In the genomic region with DNA sequence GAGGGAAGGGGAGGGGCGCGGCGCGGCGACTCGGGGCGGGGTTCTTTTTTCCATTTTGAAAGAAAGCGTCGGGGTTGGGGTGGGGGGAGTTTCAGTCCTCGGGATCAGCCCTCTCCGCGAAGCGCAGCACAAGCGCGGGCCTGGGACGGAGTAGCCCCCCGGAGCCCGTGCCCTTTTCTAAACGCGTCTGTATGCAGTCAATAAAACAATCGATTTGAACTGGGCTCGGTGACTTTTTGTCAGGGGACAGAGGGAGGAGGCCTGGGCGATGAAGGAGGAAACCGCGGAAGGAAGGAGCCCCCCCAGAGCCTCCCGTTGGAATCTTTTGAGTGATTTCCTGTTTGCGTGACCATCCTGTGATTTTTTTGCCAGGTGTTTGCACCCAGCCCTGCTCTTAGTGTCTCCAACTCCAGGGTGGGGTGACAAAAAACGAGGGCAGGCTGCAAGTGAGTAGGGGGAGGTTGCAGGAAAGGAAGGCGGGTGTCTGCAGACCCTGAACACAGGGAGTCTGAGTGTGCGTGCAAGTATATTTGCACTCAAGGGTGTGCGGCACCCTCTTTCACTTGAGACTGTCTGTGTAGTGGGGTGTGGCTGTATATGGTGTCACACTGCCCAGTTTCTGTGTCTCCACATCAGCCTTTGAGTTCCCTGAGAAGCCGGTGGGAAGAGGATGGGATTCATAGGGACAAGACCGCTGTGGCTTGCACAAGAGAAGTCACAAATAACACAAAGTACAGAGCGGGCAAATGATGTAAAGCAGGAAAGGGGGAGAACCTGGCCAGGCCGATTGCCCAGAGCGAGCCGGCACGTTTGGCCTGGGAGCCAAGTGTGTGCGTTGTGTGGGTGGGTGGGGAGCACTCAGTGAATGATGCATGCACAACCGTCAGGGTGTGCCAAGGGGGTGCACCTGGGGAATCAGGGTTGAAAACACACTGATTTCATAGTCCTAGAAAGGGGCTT, we compare ENCODE assay signal across 9 cellular contexts. TPM values are rescaled to one million over a fixed set of nuclear protein-coding genes. Genes with fewer than 3 reads are reported as not detected.
DNase-seq lines count a peak whose midpoint lies in the region; ATAC-seq and TF ChIP-seq lines count a peak whose summit lies in the region.
"Had no signal": no experiment of that assay in that cellular context is flagged by ENCODE, and none has a peak within 500 bp of the region (broad histone marks: within the 10 kb centered on the region; RNA-seq: fewer than 3 reads in every experiment).

No MANE protein-coding gene starts in this region.

- H4K5ac ChIP-seq in IMR-90 (ENCODE audit: low read depth, low read length) = no peak overlapping the region

- no peak overlapping the region; the same call in 1 of the 2 replicates for H3K23ac ChIP-seq in IMR-90 (ENCODE audit: low read depth, low read length)
- H3K23ac ChIP-seq in neuronal stem cell (ENCODE audit: low read depth, low read length, poor library complexity) = no peak overlapping the region

- in situ Hi-C loops in IMR-90 (cut with MboI; ENCODE audit: low sequenced_read_pairs) = no loop called here

- peak overlapping the region; percentile 66 for H3K4me3 ChIP-seq in BLaER1
- no peak overlapping the region; the same call in 1 of the 2 replicates for H3K4me3 ChIP-seq in IMR-90 (ENCODE audit: insufficient read depth, low read depth, low read length)
- H3K4me3 ChIP-seq in dorsolateral prefrontal cortex = peak overlapping the region in 52 of 59 donors; percentile 22 to 74 (median 56)
- H3K4me3 ChIP-seq in neuronal stem cell (ENCODE audit: low read length in 2 of 2) = peak overlapping the region; percentile 40 to 42

- peak overlapping the region; percentile 96 for H3K4me2 ChIP-seq in BLaER1
- peak overlapping the region; percentile 36; the same call in 1 of the 2 replicates for H3K4me2 ChIP-seq in IMR-90 (ENCODE audit: low read depth, low read length)
- H3K4me2 ChIP-seq in neuronal stem cell (ENCODE audit: insufficient read depth, low read length, poor library complexity, severe bottlenecking) = peak overlapping the region; percentile 45

- H3K36me3 ChIP-seq in BLaER1 (no peaks in the 10 kb centered on the region), IMR-90 (ENCODE audit: control insufficient read depth, insufficient read depth, low read length) (no peaks in the 10 kb centered on the region), neuronal stem cell (replicated peaks in 1 of 2; ENCODE audit: control insufficient read depth in 2 of 2, insufficient read depth in 2 of 2, low read length in 2 of 2) (no peaks in the 10 kb centered on the region)

- H2BK12ac ChIP-seq in neuronal stem cell (ENCODE audit: low read length) = no peak overlapping the region

- H3K18ac ChIP-seq in IMR-90 (ENCODE audit: low read depth, low read length) (no peak overlapping the region), neuronal stem cell (ENCODE audit: low read length) (peak overlapping the region; percentile 3)

- POLR2A ChIA-PET in IMR-90 (lab: Charles Lee; ENCODE audit: unreplicated experiment) = no interaction called here

- H2BK120ac ChIP-seq in IMR-90 (ENCODE audit: low read depth, low read length) (no peak overlapping the region), neuronal stem cell (ENCODE audit: low read depth, low read length) (peak overlapping the region; percentile 16)

- 28% methylated on average over 9 of the region's 40 CpGs; no CpG with 5 or more reads in 1 of the 2 experiments for WGBS in IMR-90 (ENCODE audit: extremely low coverage in 2 of 2, insufficient read length in 1 of 2), 2 experiments
- no CpG with 5 or more reads among the region's 40 CpGs for WGBS in neuronal stem cell (ENCODE audit: extremely low coverage in 2 of 2, insufficient read length in 2 of 2, insufficient replicate concordance in 1 of 2), 2 donors

- CTCF ChIA-PET in IMR-90 (lab: Yijun Ruan, JAX) = no interaction called here

- intact Hi-C loops in IMR-90 (cut with micrococcal nuclease) = no loop called here
- intact Hi-C loops in dorsolateral prefrontal cortex (cut with DNase I) = loop anchor here in 1 of 2 donors (10.0 kb wide), 1 partner anchor 162 kb away; no protein-coding TSS in a partner anchor

- no TSS peak for BruUV-seq in IMR-90 (replicated peaks; lab: Mats Ljungman, UMichigan)

- no peak for TF ChIP-seq POLR2A in IMR-90 (IDR thresholded peaks at IDR 0.05; ENCODE audit: low read depth, low read length)

- DNase-seq in IMR-90 (no peak), dorsolateral prefrontal cortex (no peak), neuronal stem cell (ENCODE audit: low spot score) (no peak), HUDEP-2 (lab: John Stamatoyannopoulos, UW; ENCODE audit: unreplicated experiment in 76 of 76) (no peak), NCI-H2196 (lab: John Stamatoyannopoulos, UW; ENCODE audit: unreplicated experiment) (no peak), GM03348 (ENCODE audit: low spot score) (no peak)

- TF ChIP-seq CTCF in IMR-90 (conservative IDR thresholded peaks at IDR 0.05; ENCODE audit: low read depth, low read length) (no peak), dorsolateral prefrontal cortex (IDR thresholded peaks at IDR 0.05 in 54 of 56, conservative IDR thresholded peaks at IDR 0.05 in 2 of 56; ENCODE audit: low read depth in 1 of 56, partially characterized antibody in 56 of 56) (no peak)

- H4K8ac ChIP-seq in IMR-90 (ENCODE audit: low read depth in 2 of 2, low read length in 2 of 2) = no peak overlapping the region
- no peak overlapping the region for H4K8ac ChIP-seq in neuronal stem cell (ENCODE audit: low read depth, low read length)

- H3K4ac ChIP-seq in IMR-90 (ENCODE audit: low read depth, low read length) (no peak overlapping the region), neuronal stem cell (ENCODE audit: low read length) (no peak overlapping the region)

- no peak overlapping the region for H2BK20ac ChIP-seq in IMR-90 (ENCODE audit: low read depth, low read length)

- no peak overlapping the region for H4K91ac ChIP-seq in IMR-90 (ENCODE audit: insufficient read depth, low read depth, low read length)
- H4K91ac ChIP-seq in neuronal stem cell (ENCODE audit: low read depth, low read length, poor library complexity) = no peak overlapping the region

- H3K9me3 ChIP-seq in BLaER1 = peaks cover 30% of the 10 kb centered on the region
- peaks cover 8% of the 10 kb centered on the region for H3K9me3 ChIP-seq in IMR-90 (ENCODE audit: control insufficient read depth, insufficient read depth, low read length)
- peaks cover 18 to 24% of the 10 kb centered on the region in 2 donors for H3K9me3 ChIP-seq in neuronal stem cell (replicated peaks in 1 of 2; ENCODE audit: control insufficient read depth in 2 of 2, insufficient read depth in 1 of 2, low read depth in 1 of 2, low read length in 2 of 2)

- TF ChIP-seq RAD21 in IMR-90 (IDR thresholded peaks at IDR 0.05; ENCODE audit: low read length) = no peak

- peak overlapping the region; percentile 65; the same call in 1 of the 2 replicates for H3K27ac ChIP-seq in BLaER1
- no peak overlapping the region for H3K27ac ChIP-seq in IMR-90 (ENCODE audit: insufficient read depth, low read length)
- peak overlapping the region in 29 of 59 donors; percentile 8 to 85 (median 46) for H3K27ac ChIP-seq in dorsolateral prefrontal cortex
- H3K27ac ChIP-seq in neuronal stem cell (replicated peaks; ENCODE audit: low read length) = no peak overlapping the region

- H3K79me1 ChIP-seq in IMR-90 (ENCODE audit: low read depth in 1 of 2, low read length in 2 of 2) (no peaks in the 10 kb centered on the region), neuronal stem cell (ENCODE audit: low read depth, low read length) (peaks cover 4% of the 10 kb centered on the region)

- H2BK15ac ChIP-seq in IMR-90 (ENCODE audit: low read depth, low read length) = no peak overlapping the region
- peak overlapping the region; percentile 12 for H2BK15ac ChIP-seq in neuronal stem cell (ENCODE audit: low read length)

- H4K20me1 ChIP-seq in BLaER1 (0 out of 2 replicates have a peak, but pooled peaks cover 5% of the 10 kb centered on the region), IMR-90 (ENCODE audit: insufficient read depth, low read length) (peaks cover 17% of the 10 kb centered on the region; the same call in 1 of the 2 replicates)

- peaks cover under 1% of the 10 kb centered on the region for H3K9me1 ChIP-seq in IMR-90 (ENCODE audit: insufficient read depth, low read length)

- no peak overlapping the region for H2AK5ac ChIP-seq in IMR-90 (ENCODE audit: low read depth, low read length)
- H2AK5ac ChIP-seq in neuronal stem cell (ENCODE audit: low read depth, low read length) = peak overlapping the region; percentile 50

- H3K27me3 ChIP-seq in BLaER1 = peaks cover 42% of the 10 kb centered on the region
- peaks cover 81% of the 10 kb centered on the region for H3K27me3 ChIP-seq in IMR-90 (ENCODE audit: control insufficient read depth, insufficient read depth, low read length)
- H3K27me3 ChIP-seq in dorsolateral prefrontal cortex = peaks cover 0 to 56% (median 34%) of the 10 kb centered on the region in 45 donors
- H3K27me3 ChIP-seq in neuronal stem cell (ENCODE audit: control insufficient read depth in 3 of 3, insufficient read depth in 3 of 3, low read depth in 1 of 3, low read length in 3 of 3) = peaks cover 28 to 49% (median 37%) of the 10 kb centered on the region in 3 experiments

- no peak overlapping the region for H3K56ac ChIP-seq in IMR-90 (ENCODE audit: extremely low read depth, insufficient read depth, low read length)

- H2AFZ ChIP-seq in IMR-90 (replicated peaks; ENCODE audit: low read length, poor library complexity) = peak overlapping the region; percentile 48
- peak overlapping the region; percentile 83 for H2AFZ ChIP-seq in neuronal stem cell (ENCODE audit: low read length)

- no peak for ATAC-seq in IMR-90 (ENCODE audit: low read depth)
- ATAC-seq in HG02884 (IDR thresholded peaks at IDR 0.05; ENCODE audit: unreplicated experiment) = no peak

- no peak overlapping the region for H2AK9ac ChIP-seq in IMR-90 (replicated peaks; ENCODE audit: low read depth, low read length, poor library complexity)

- no peak overlapping the region for H2BK5ac ChIP-seq in IMR-90 (ENCODE audit: low read depth, low read length, poor library complexity, severe bottlenecking)
- H2BK5ac ChIP-seq in neuronal stem cell (ENCODE audit: low read length) = peak overlapping the region; percentile 5

- H3K14ac ChIP-seq in IMR-90 (replicated peaks; ENCODE audit: low read depth, low read length) = no peak overlapping the region
- no peak overlapping the region for H3K14ac ChIP-seq in neuronal stem cell (ENCODE audit: low read length)

- dilution Hi-C loops in IMR-90 (cut with HindIII; ENCODE audit: low sequenced_read_pairs, unreplicated experiment) = no loop called here

- peak overlapping the region; percentile 76 for H3K9ac ChIP-seq in BLaER1
- H3K9ac ChIP-seq in IMR-90 (ENCODE audit: low read depth, low read length) = no peak overlapping the region
- H3K9ac ChIP-seq in neuronal stem cell (ENCODE audit: low read depth, low read length, poor library complexity) = no peak overlapping the region

- H3K4me1 ChIP-seq in BLaER1 (peaks cover 45% of the 10 kb centered on the region), IMR-90 (ENCODE audit: control insufficient read depth, insufficient read depth, low read length) (no peaks in the 10 kb centered on the region; the same call in 1 of the 2 replicates), neuronal stem cell (ENCODE audit: control insufficient read depth in 2 of 2, insufficient read depth in 1 of 2, low read depth in 1 of 2, low read length in 2 of 2) (peaks cover 20 to 27% of the 10 kb centered on the region in 2 donors)

RNA-seq across cellular contexts. Expression of a gene that starts 6.5 kb away (rescaled TPM):
- total RNA-seq in IMR-90 (2012; rRNA removed) = not detected in 2 replicates
- not detected in 2 replicates for polyA plus RNA-seq in IMR-90 (2012; rRNA removed)
- not detected in 2 replicates for polyA plus RNA-seq in IMR-90 (2012; cell fraction: cytosol; rRNA removed)
- polyA plus RNA-seq in IMR-90 (2012; cell fraction: nucleus; rRNA removed; ENCODE audit: low replicate concordance) = not detected in 2 replicates
- 10 to 100 TPM; 11.3 to 60.5 (median 32.2) TPM for total RNA-seq in dorsolateral prefrontal cortex
- polyA plus RNA-seq in neuronal stem cell (2013, experiment 1 of 2) = 0.10 TPM
- 0.17 TPM for polyA plus RNA-seq in neuronal stem cell (2013, experiment 2 of 2)

RNA-seq across cellular contexts. Expression of a gene that starts 36.6 kb away (rescaled TPM):
- total RNA-seq in IMR-90 (2012; rRNA removed) (under 0.01 TPM in 2 replicates), dorsolateral prefrontal cortex (10 to 100 TPM in 113 of 120 experiments, 1 to 10 TPM in 7; 7.1 to 44.8 (median 21.5) TPM)
- polyA plus RNA-seq in IMR-90 (2012; rRNA removed) = 0.79 and 1.0 TPM in 2 replicates
- polyA plus RNA-seq in IMR-90 (2012; cell fraction: cytosol; rRNA removed) = 0.53 and 2.1 TPM in 2 replicates
- 0.40 and 0.44 TPM in 2 replicates for polyA plus RNA-seq in IMR-90 (2012; cell fraction: nucleus; rRNA removed; ENCODE audit: low replicate concordance)
- 0.56 TPM for polyA plus RNA-seq in neuronal stem cell (2013, experiment 1 of 2)
- 0.73 TPM for polyA plus RNA-seq in neuronal stem cell (2013, experiment 2 of 2)
- total RNA-seq: dermis microvascular lymphatic vessel endothelial cell had no signal

RNA-seq across cellular contexts. Expression of a gene that starts 54.5 kb away (rescaled TPM):
- total RNA-seq in IMR-90 (2012; rRNA removed) = not detected in 2 replicates
- not detected in 2 replicates for polyA plus RNA-seq in IMR-90 (2012; rRNA removed)
- polyA plus RNA-seq in IMR-90 (2012; cell fraction: cytosol; rRNA removed) = not detected in 2 replicates
- polyA plus RNA-seq in IMR-90 (2012; cell fraction: nucleus; rRNA removed; ENCODE audit: low replicate concordance) = 0.14 TPM in 1 of 2 replicates, not detected in the other
- 1 to 10 TPM in 48 of 120 experiments, under 1 TPM in 51, not detected in 21; 0.18 to 3.7 (median 0.98) TPM for total RNA-seq in dorsolateral prefrontal cortex
- 0.15 TPM for polyA plus RNA-seq in neuronal stem cell (2013, experiment 1 of 2)
- 0.10 TPM for polyA plus RNA-seq in neuronal stem cell (2013, experiment 2 of 2)
- total RNA-seq: dermis microvascular lymphatic vessel endothelial cell had no signal

Comparison
In these comparisons a context has a peak if more than half of its experiments do, and no peak if none do; other contexts are left out.
1. H3K4me2 ChIP-seq: peak in every context shown above with its lines; median percentile 96 in BLaER1; 45 in neuronal stem cell; 36 in IMR-90.
2. RNA of a gene that starts 6.5 kb away (total RNA-seq): 11.3 to 60.5 TPM in dorsolateral prefrontal cortex; not detected in IMR-90; every median in the first group is over 10 times any median in the second.